Comparison of ENCODE assay signal across 21 cellular contexts in the genomic region with DNA sequence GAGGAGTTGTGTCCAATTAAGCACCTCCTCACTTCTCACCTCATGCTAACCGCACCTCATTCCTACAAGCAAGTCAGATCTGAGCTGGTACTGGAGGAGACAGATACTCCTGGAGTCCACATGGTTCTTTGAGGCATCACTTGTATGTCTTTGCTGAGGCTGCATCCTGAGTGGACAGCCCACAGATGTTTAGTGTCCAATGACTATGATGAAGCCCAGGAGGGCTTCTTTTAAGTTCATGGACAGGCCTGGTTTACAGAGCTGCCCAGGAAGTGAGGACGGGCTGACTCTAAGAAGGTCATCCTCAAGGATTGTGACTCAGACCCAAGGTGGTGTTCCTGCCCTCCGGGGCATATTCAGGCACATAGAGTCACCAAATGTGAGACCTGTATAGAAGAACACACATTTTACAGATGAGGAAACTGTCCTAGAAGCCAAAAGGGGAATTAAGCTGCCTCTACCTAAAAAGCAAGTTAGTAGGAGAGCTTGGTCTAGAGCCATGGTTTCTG.
"Had no signal": no experiment of that assay in that cellular context is flagged by ENCODE, and none has a peak within 500 bp of the region (broad histone marks: within the 10 kb centered on the region; RNA-seq: fewer than 3 reads in every experiment).

No MANE protein-coding gene starts in this region.

- H3K27ac ChIP-seq: cardiac muscle cell had no signal

- H3K36me3 ChIP-seq: cardiac muscle cell had no signal

- ATAC-seq: activated T-helper 17 cell treated with anti-CD3 and anti-CD28 coated beads, Interleukin-2, amount 50 U/mL, for 72 hours; PC-3; T-helper 17 cell had no signal

- DNase-seq: activated CD4-positive, alpha-beta memory T cell treated with anti-CD3 and anti-CD28 coated beads for 36 hours; activated CD4-positive, alpha-beta T cell treated with anti-CD3 and anti-CD28 coated beads, Interleukin-2, amount 10 ng/mL, durations not matched to agents 7 days and 5 days; activated CD4-positive, CD25-positive, alpha-beta regulatory T cell; activated CD8-positive, alpha-beta memory T cell treated with anti-CD3 and anti-CD28 coated beads for 24 hours; activated gamma-delta T cell; activated naive CD4-positive, alpha-beta T cell treated with anti-CD3 and anti-CD28 coated beads for 36 hours; activated T-cell treated with anti-CD3 and anti-CD28 coated beads, Interleukin-2, amount 50 U/mL, for 48 hours; amygdala; Karpas-422; NCI-H1048; NCI-H146; NCI-H2029; NCI-H345; NCI-H510A; NCI-H69; PC-3; SIG-M5; T-helper 17 cell; T-helper 9 cell had no signal

- H3K4me3 ChIP-seq: cardiac muscle cell had no signal
